ENCODE assay signal across 16 cellular contexts in genomic region chr6:162887981-162888689, GRCh38.
DNase-seq lines count a peak whose midpoint lies in the region; ATAC-seq and TF ChIP-seq lines count a peak whose summit lies in the region.
"Had no signal": no experiment of that assay in that cellular context is flagged by ENCODE, and none has a peak within 500 bp of the region (broad histone marks: within the 10 kb centered on the region; RNA-seq: fewer than 3 reads in every experiment).

No MANE protein-coding gene starts in this region.

- H3K4me3 ChIP-seq in LNCaP clone FGC (ENCODE audit: low read depth, low read length): no peak overlapping the region
- H3K4me3 ChIP-seq in heart left ventricle: no peak overlapping the region
- H3K4me3 ChIP-seq in psoas muscle: no peak overlapping the region

- intact Hi-C loops in heart left ventricle (cut with DNase I) (no loop called here), psoas muscle (cut with DNase I) (no loop called here)

- H3K27ac ChIP-seq in heart left ventricle (peak overlapping the region in 4 of 12 donors; percentile 22 to 39 (median 26)), psoas muscle (no peak overlapping the region)

- 75 to 90% (median 80%) methylated on average over 7 to 15 of the region's 15 CpGs for WGBS in heart left ventricle, 4 donors
- WGBS in psoas muscle, 3 donors: 60 to 77% (median 62%) methylated on average over 15 of the region's 15 CpGs

- H3K9me3 ChIP-seq in heart left ventricle: no peaks in the 10 kb centered on the region
- H3K9me3 ChIP-seq in psoas muscle: no peaks in the 10 kb centered on the region

- H3K4me1 ChIP-seq in heart left ventricle (peaks cover 0 to 10% (median 0%) of the 10 kb centered on the region in 12 donors), psoas muscle (peaks cover 5% of the 10 kb centered on the region)

- no peak for TF ChIP-seq CTCF in LNCaP clone FGC (IDR thresholded peaks at IDR 0.05; ENCODE audit: control insufficient read depth, extremely low read depth, insufficient read depth)
- TF ChIP-seq CTCF in heart left ventricle (IDR thresholded peaks at IDR 0.05): no peak
- no peak for TF ChIP-seq CTCF in psoas muscle (IDR thresholded peaks at IDR 0.05)

- H3K27me3 ChIP-seq in heart left ventricle (no peaks in the 10 kb centered on the region), psoas muscle (ENCODE audit: insufficient read depth in 3 of 3, low read length in 2 of 3) (no peaks in the 10 kb centered on the region)

- no peaks in the 10 kb centered on the region for H3K36me3 ChIP-seq in heart left ventricle
- no peaks in the 10 kb centered on the region for H3K36me3 ChIP-seq in psoas muscle (ENCODE audit: insufficient read depth in 1 of 2, low read depth in 1 of 2)

- peak; percentile 27 for DNase-seq in LNCaP clone FGC (ENCODE audit: low read depth)
- peak; percentile 27 to 79 (median 64) for DNase-seq in heart left ventricle
- peak; percentile 86 for DNase-seq in left lobe of liver (ENCODE audit: low spot score)
- no peak for DNase-seq in psoas muscle
- no peak for DNase-seq in dedifferentiated amniotic fluid mesenchymal stem cell (ENCODE audit: extremely low spot score)
- no peak for DNase-seq in DMS79 (lab: John Stamatoyannopoulos, UW)
- no peak for DNase-seq in NCI-H2081 (lab: John Stamatoyannopoulos, UW)
- DNase-seq: EL, GF-D8, Karpas-422, NCI-H1694, NCI-H2081 treated with DMSO at 0.1 percent for 48 hours, NCI-H446, NCI-H526, OCI-M1 had no signal

- ATAC-seq in heart left ventricle (peak; percentile 74 to 96 (median 92)), left lobe of liver (peak; percentile 96), psoas muscle (peak in 3 of 4 donors; percentile 19 to 81 (median 78)), HG02973 (IDR thresholded peaks at IDR 0.05; ENCODE audit: unreplicated experiment) (no peak)

- TF ChIP-seq POLR2A in heart left ventricle (IDR thresholded peaks at IDR 0.05): no peak

Comparison
In these comparisons a context has a peak if more than half of its experiments do, and no peak if none do; other contexts are left out.
1. DNase-seq: peak in LNCaP clone FGC (single experiment), heart left ventricle (5 of 5) and left lobe of liver (single experiment); none in psoas muscle (0 of 2), dedifferentiated amniotic fluid mesenchymal stem cell (single experiment), DMS79 (single experiment) and NCI-H2081 (0 of 2).